1 cellular context compared by ENCODE assay signal in the genomic region with DNA sequence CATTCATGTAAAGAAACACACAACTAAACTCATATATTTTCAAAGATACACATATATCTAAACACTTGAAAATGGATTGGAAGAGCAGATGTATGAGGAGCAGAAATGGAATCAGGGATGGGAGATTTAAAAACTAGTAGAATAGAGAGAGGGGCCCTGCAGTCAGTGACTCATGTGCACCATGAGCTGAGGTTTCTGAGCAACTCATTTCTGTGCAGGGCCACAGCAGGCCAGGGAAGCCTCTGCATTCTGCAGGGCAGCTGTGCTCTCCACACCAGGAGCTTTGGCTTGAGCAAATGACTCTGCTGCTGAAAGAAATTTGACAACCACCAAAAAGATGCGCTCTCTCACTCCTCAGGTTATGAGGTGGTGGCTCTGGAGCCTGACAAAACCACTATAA.
A peak's percentile ranks its signal among the peaks of the same experiment; 100 is the strongest.
TF ChIP-seq lines count a peak whose summit lies in the region.

No MANE protein-coding gene starts in this region.

TF ChIP-seq in SK-N-SH, 30 proteins besides CTCF, POLR2A, EP300 and RAD21 (continued from another document):
- TF ChIP-seq, protein P1, sequence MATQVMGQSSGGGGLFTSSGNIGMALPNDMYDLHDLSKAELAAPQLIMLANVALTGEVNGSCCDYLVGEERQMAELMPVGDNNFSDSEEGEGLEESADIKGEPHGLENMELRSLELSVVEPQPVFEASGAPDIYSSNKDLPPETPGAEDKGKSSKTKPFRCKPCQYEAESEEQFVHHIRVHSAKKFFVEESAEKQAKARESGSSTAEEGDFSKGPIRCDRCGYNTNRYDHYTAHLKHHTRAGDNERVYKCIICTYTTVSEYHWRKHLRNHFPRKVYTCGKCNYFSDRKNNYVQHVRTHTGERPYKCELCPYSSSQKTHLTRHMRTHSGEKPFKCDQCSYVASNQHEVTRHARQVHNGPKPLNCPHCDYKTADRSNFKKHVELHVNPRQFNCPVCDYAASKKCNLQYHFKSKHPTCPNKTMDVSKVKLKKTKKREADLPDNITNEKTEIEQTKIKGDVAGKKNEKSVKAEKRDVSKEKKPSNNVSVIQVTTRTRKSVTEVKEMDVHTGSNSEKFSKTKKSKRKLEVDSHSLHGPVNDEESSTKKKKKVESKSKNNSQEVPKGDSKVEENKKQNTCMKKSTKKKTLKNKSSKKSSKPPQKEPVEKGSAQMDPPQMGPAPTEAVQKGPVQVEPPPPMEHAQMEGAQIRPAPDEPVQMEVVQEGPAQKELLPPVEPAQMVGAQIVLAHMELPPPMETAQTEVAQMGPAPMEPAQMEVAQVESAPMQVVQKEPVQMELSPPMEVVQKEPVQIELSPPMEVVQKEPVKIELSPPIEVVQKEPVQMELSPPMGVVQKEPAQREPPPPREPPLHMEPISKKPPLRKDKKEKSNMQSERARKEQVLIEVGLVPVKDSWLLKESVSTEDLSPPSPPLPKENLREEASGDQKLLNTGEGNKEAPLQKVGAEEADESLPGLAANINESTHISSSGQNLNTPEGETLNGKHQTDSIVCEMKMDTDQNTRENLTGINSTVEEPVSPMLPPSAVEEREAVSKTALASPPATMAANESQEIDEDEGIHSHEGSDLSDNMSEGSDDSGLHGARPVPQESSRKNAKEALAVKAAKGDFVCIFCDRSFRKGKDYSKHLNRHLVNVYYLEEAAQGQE (IDR thresholded peaks at IDR 0.05; ENCODE audit: low read depth, low read length): no peak
- TF ChIP-seq FOSL2 (IDR thresholded peaks at IDR 0.05; ENCODE audit: borderline replicate concordance, low read depth): peak; percentile 18; the same call in 1 of the 2 replicates
- TF ChIP-seq, protein P2, sequence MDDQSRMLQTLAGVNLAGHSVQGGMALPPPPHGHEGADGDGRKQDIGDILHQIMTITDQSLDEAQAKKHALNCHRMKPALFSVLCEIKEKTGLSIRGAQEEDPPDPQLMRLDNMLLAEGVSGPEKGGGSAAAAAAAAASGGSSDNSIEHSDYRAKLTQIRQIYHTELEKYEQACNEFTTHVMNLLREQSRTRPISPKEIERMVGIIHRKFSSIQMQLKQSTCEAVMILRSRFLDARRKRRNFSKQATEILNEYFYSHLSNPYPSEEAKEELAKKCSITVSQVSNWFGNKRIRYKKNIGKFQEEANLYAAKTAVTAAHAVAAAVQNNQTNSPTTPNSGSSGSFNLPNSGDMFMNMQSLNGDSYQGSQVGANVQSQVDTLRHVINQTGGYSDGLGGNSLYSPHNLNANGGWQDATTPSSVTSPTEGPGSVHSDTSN (IDR thresholded peaks at IDR 0.05): no peak
